29 cellular contexts compared by ENCODE assay signal in the genomic region with DNA sequence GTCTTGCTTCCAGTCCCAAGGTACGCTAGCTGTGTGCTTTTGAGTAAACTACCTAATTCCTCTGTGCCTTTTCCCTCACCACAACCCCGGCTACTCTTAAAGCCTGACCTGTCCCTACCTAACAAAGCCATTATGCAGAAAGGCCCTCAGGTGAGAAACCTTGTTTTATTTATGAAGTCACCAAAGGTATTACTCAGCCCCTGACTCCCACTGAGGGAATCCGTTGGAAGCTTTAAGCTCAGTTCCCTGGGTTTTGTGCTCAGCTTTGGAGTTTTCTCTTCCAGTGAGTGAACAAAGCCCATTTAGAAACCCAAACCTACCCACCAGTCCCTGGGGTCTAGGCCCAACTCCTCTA.
A peak's percentile ranks its signal among the peaks of the same experiment; 100 is the strongest.
DNase-seq lines count a peak whose midpoint lies in the region; ATAC-seq and TF ChIP-seq lines count a peak whose summit lies in the region.
"Had no signal": no experiment of that assay in that cellular context is flagged by ENCODE, and none has a peak within 500 bp of the region (broad histone marks: within the 10 kb centered on the region; RNA-seq: fewer than 3 reads in every experiment).

No MANE protein-coding gene starts in this region.

- WGBS in mesendoderm (ENCODE audit: extremely low coverage, insufficient coverage, low lambda C conversion rate), result no CpG with 5 or more reads among the region's 3 CpGs
- WGBS in transverse colon (ENCODE audit: low coverage in 1 of 2), 2 donors, result 20 to 53% methylated on average over 2 to 3 of the region's 3 CpGs

- peak overlapping the region; percentile 23 for H3K4me3 Mint-ChIP-seq in endothelial cell (ENCODE audit: unreplicated experiment)
- H3K4me3 Mint-ChIP-seq: activated naive CD4-positive, alpha-beta T cell treated with anti-CD3 and anti-CD28 coated beads, Interleukin-2, amount 50 U/mL, for 24 hours; activated T-cell treated with anti-CD3 and anti-CD28 coated beads, Interleukin-2, amount 50 U/mL, for 72 hours; CD8-positive, alpha-beta memory T cell; HFFc6; neural progenitor cell; T-cell had no signal

- H3K4me1 ChIP-seq in mesendoderm (ENCODE audit: control insufficient read depth, low read depth, low read length) (peaks cover 18% of the 10 kb centered on the region), transverse colon (peaks cover 8 to 31% (median 15%) of the 10 kb centered on the region in 4 donors)
- H3K4me1 ChIP-seq: SJCRH30 had no signal

- H3K4me3 ChIP-seq in mesendoderm (ENCODE audit: low read length), result no peak overlapping the region
- H3K4me3 ChIP-seq in transverse colon, result no peak overlapping the region
- H3K4me3 ChIP-seq: left ventricle myocardium inferior, mucosa of descending colon, neural progenitor cell, SJCRH30, tibial nerve had no signal

- H2BK120ac ChIP-seq in mesendoderm (ENCODE audit: low read depth, low read length), result no peak overlapping the region

- DNase-seq in DMS53 (lab: John Stamatoyannopoulos, UW) (peak; percentile 87), DMS53 treated with DMSO at 0.1 percent for 48 hours (lab: John Stamatoyannopoulos, UW; ENCODE audit: unreplicated experiment) (no peak), endothelial cell (ENCODE audit: low spot score) (no peak), mesendoderm (no peak), transverse colon (no peak), left colon (no peak), NCI-H748 treated with DMSO at 0.1 percent for 48 hours (lab: John Stamatoyannopoulos, UW) (no peak), dedifferentiated amniotic fluid mesenchymal stem cell (ENCODE audit: extremely low spot score) (no peak)
- DNase-seq: 8988T; activated CD4-positive, CD25-positive, alpha-beta regulatory T cell treated with anti-CD3 and anti-CD28 coated beads, Interleukin-2, amount 50 U/mL, for 72 hours; activated T-cell treated with anti-CD3 and anti-CD28 coated beads, Interleukin-2, amount 50 U/mL, for 72 hours; CD8-positive, alpha-beta memory T cell; DMS79; effector CD8-positive, alpha-beta T cell; glutamatergic neuron; HFFc6; Kasumi-1; left ventricle myocardium inferior; NCI-H1048; NCI-H187 treated with DMSO at 0.1 percent for 48 hours; NCI-H226; SJCRH30; stimulated activated CD4-positive, alpha-beta T cell treated with anti-CD3 and anti-CD28 coated beads, Interleukin-2, amount 100 ng/mL, for 48 hours; stimulated activated naive CD4-positive, alpha-beta T cell treated with Interleukin-2 at 50 U/mL for 16 hours; T-cell had no signal

- H3K23ac ChIP-seq in mesendoderm (ENCODE audit: low read length), result no peak overlapping the region

- H3K27ac ChIP-seq in mesendoderm (ENCODE audit: low read depth, low read length) (no peak overlapping the region), transverse colon (peak overlapping the region; percentile 83 to 90 (median 86))
- H3K27ac ChIP-seq: left ventricle myocardium inferior, neural progenitor cell, SJCRH30 had no signal

- TF ChIP-seq POLR2A in transverse colon (IDR thresholded peaks at IDR 0.05), result no peak

- H3K27ac Mint-ChIP-seq in endothelial cell (ENCODE audit: unreplicated experiment), result no peak overlapping the region
- H3K27ac Mint-ChIP-seq: activated naive CD4-positive, alpha-beta T cell treated with anti-CD3 and anti-CD28 coated beads, Interleukin-2, amount 50 U/mL, for 24 hours; activated T-cell treated with anti-CD3 and anti-CD28 coated beads, Interleukin-2, amount 50 U/mL, for 72 hours; CD8-positive, alpha-beta memory T cell; HFFc6; neural progenitor cell; T-cell had no signal

- H2BK15ac ChIP-seq in mesendoderm (replicated peaks; ENCODE audit: low read depth), result no peak overlapping the region

- H4K8ac ChIP-seq in mesendoderm (ENCODE audit: low read depth, low read length), result no peak overlapping the region

- no peaks in the 10 kb centered on the region for H3K9me3 ChIP-seq in transverse colon
- H3K9me3 ChIP-seq: left ventricle myocardium inferior, mucosa of descending colon, SJCRH30, tibial nerve had no signal

- intact Hi-C loops in transverse colon (cut with DNase I; ENCODE audit: low total_unique reads) (no loop called here), left colon (cut with DNase I, micrococcal nuclease) (no loop called here)

- no peak overlapping the region for H3K18ac ChIP-seq in mesendoderm (ENCODE audit: low read length)

- H3K27me3 Mint-ChIP-seq in endothelial cell (ENCODE audit: unreplicated experiment), result peaks cover 3% of the 10 kb centered on the region
- H3K27me3 Mint-ChIP-seq: activated naive CD4-positive, alpha-beta T cell treated with anti-CD3 and anti-CD28 coated beads, Interleukin-2, amount 50 U/mL, for 24 hours had no signal

- no peak overlapping the region for H3K4ac ChIP-seq in mesendoderm (ENCODE audit: low read depth, low read length)

- no peak overlapping the region for H4K5ac ChIP-seq in mesendoderm (ENCODE audit: low read length)

- H3K27me3 ChIP-seq in mesendoderm (ENCODE audit: insufficient read depth, low read length, poor library complexity) (no peaks in the 10 kb centered on the region), transverse colon (no peaks in the 10 kb centered on the region)
- H3K27me3 ChIP-seq: neural progenitor cell, SJCRH30, tibial nerve had no signal

- no peak overlapping the region for H2AK5ac ChIP-seq in mesendoderm (ENCODE audit: low read length)

- no peak overlapping the region for H3K4me2 ChIP-seq in mesendoderm (ENCODE audit: low read length)
- H3K4me2 ChIP-seq: neural progenitor cell had no signal

- no peaks in the 10 kb centered on the region for H3K4me1 Mint-ChIP-seq in endothelial cell (ENCODE audit: unreplicated experiment)

- H3K36me3 ChIP-seq in mesendoderm (ENCODE audit: control insufficient read depth, insufficient read depth, low read length) (no peaks in the 10 kb centered on the region), transverse colon (no peaks in the 10 kb centered on the region)
- H3K36me3 ChIP-seq: left ventricle myocardium inferior, neural progenitor cell, SJCRH30, tibial nerve had no signal

- in situ Hi-C loops in transverse colon (cut with MboI; ENCODE audit: low pct_ligation_motif_present in 1 of 4, low pct_unique_long_range_greater_than_20kb in 1 of 4, low sequenced_read_pairs in 3 of 4), result no loop called here

- no peak overlapping the region for H2BK5ac ChIP-seq in mesendoderm (ENCODE audit: low read length)

- no peaks in the 10 kb centered on the region for H3K79me1 ChIP-seq in mesendoderm (ENCODE audit: low read length)

- ATAC-seq in left colon, result no peak
- ATAC-seq: activated T-cell treated with anti-CD3 and anti-CD28 coated beads, Interleukin-2, amount 50 U/mL, for 72 hours; T-cell had no signal

- TF ChIP-seq EP300 in transverse colon (IDR thresholded peaks at IDR 0.05; ENCODE audit: low read depth), result no peak

- H3K9me3 Mint-ChIP-seq in endothelial cell (ENCODE audit: unreplicated experiment), result no peaks in the 10 kb centered on the region
- H3K9me3 Mint-ChIP-seq: activated naive CD4-positive, alpha-beta T cell treated with anti-CD3 and anti-CD28 coated beads, Interleukin-2, amount 50 U/mL, for 24 hours; activated T-cell treated with anti-CD3 and anti-CD28 coated beads, Interleukin-2, amount 50 U/mL, for 72 hours; CD8-positive, alpha-beta memory T cell; neural progenitor cell; T-cell had no signal

- H3K79me2 ChIP-seq in mesendoderm (ENCODE audit: control insufficient read depth, insufficient read depth, low read length), result no peaks in the 10 kb centered on the region

- H3K36me3 Mint-ChIP-seq in endothelial cell (ENCODE audit: low read depth, unreplicated experiment), result no peaks in the 10 kb centered on the region
- H3K36me3 Mint-ChIP-seq: activated naive CD4-positive, alpha-beta T cell treated with anti-CD3 and anti-CD28 coated beads, Interleukin-2, amount 50 U/mL, for 24 hours; CD8-positive, alpha-beta memory T cell; T-cell had no signal

- H3K9ac ChIP-seq in mesendoderm (ENCODE audit: low read length), result no peak overlapping the region
- H3K9ac ChIP-seq: neural progenitor cell had no signal

- TF ChIP-seq CTCF in endothelial cell (IDR thresholded peaks at IDR 0.05; ENCODE audit: unreplicated experiment) (no peak), transverse colon (IDR thresholded peaks at IDR 0.05) (no peak)

- peak overlapping the region; percentile 6 for H3K56ac ChIP-seq in mesendoderm (ENCODE audit: low read length)
